12 cellular contexts compared by ENCODE assay signal in the genomic region with DNA sequence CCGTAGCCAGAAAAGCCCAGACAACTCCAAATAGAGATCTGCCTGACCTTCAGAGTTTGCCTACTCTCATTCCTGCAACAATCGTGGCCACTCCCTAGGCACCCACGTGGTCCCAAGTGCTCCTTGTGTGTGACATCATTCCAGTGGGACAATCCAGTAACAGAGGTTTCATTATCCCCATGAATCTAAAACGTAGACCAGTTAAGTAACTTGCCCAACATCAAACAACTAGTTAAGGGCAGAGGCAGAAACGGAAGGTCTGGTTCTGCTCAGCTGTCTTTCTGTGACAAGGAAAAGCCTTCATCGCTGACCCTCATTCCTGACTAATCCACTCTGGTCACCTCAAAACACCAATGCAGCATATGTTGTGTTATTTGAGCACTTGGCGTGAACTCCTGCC.
DNase-seq lines count a peak whose midpoint lies in the region; ATAC-seq, FAIRE-seq and TF ChIP-seq lines count a peak whose summit lies in the region.
"Had no signal": no experiment of that assay in that cellular context is flagged by ENCODE, and none has a peak within 500 bp of the region (broad histone marks: within the 10 kb centered on the region; RNA-seq: fewer than 3 reads in every experiment).

No MANE protein-coding gene starts in this region.

- peak; percentile 13 for FAIRE-seq in keratinocyte (lab: Jason Lieb, UNC)

- no peaks in the 10 kb centered on the region for H3K9me1 ChIP-seq in keratinocyte (ENCODE audit: control insufficient read depth, extremely low read depth, insufficient read depth, low read length)

- dilution Hi-C loops in keratinocyte (cut with MboI; ENCODE audit: extremely low pct_ligation_motif_present, low sequenced_read_pairs): no loop called here

- H3K79me2 ChIP-seq in keratinocyte (ENCODE audit: control insufficient read depth, insufficient read depth, low read length): no peaks in the 10 kb centered on the region

- no peaks in the 10 kb centered on the region for H3K4me1 Mint-ChIP-seq in activated CD8-positive, alpha-beta T cell treated with anti-CD3 and anti-CD28 coated beads, Interleukin-2, amount 10 ng/mL, durations not matched to agents 7 days and 5 days (ENCODE audit: low read depth)
- H3K4me1 Mint-ChIP-seq in activated CD4-positive, alpha-beta T cell treated with anti-CD3 and anti-CD28 coated beads, Interleukin-2, amount 10 ng/mL, durations not matched to agents 24 days and 14 days: peaks cover 2% of the 10 kb centered on the region
- H3K4me1 Mint-ChIP-seq: activated naive CD4-positive, alpha-beta T cell treated with anti-CD3 and anti-CD28 coated beads, Interleukin-2, amount 50 U/mL, for 24 hours had no signal

- no peak overlapping the region for H3K27ac Mint-ChIP-seq in activated CD8-positive, alpha-beta T cell treated with anti-CD3 and anti-CD28 coated beads, Interleukin-2, amount 10 ng/mL, durations not matched to agents 7 days and 5 days
- no peak overlapping the region for H3K27ac Mint-ChIP-seq in activated CD4-positive, alpha-beta T cell treated with anti-CD3 and anti-CD28 coated beads, Interleukin-2, amount 10 ng/mL, durations not matched to agents 24 days and 14 days
- H3K27ac Mint-ChIP-seq: activated naive CD4-positive, alpha-beta T cell treated with anti-CD3 and anti-CD28 coated beads, Interleukin-2, amount 50 U/mL, for 24 hours; naive thymus-derived CD8-positive, alpha-beta T cell had no signal

- POLR2A ChIA-PET in HEK293 (lab: Yijun Ruan, JAX): no interaction called here
- POLR2A ChIA-PET in activated CD8-positive, alpha-beta T cell treated with anti-CD3 and anti-CD28 coated beads, Interleukin-2, amount 10 ng/mL, durations not matched to agents 7 days and 5 days (lab: Charles Lee): no interaction called here

- no peak overlapping the region for H3K4me3 Mint-ChIP-seq in activated CD8-positive, alpha-beta T cell treated with anti-CD3 and anti-CD28 coated beads, Interleukin-2, amount 10 ng/mL, durations not matched to agents 7 days and 5 days
- no peak overlapping the region for H3K4me3 Mint-ChIP-seq in activated CD4-positive, alpha-beta T cell treated with anti-CD3 and anti-CD28 coated beads, Interleukin-2, amount 10 ng/mL, durations not matched to agents 24 days and 14 days
- H3K4me3 Mint-ChIP-seq: activated naive CD4-positive, alpha-beta T cell treated with anti-CD3 and anti-CD28 coated beads, Interleukin-2, amount 50 U/mL, for 24 hours; naive thymus-derived CD8-positive, alpha-beta T cell had no signal

- no peak overlapping the region for H2AFZ ChIP-seq in keratinocyte (ENCODE audit: control insufficient read depth, low read length)

- no peak overlapping the region for H3K4me2 ChIP-seq in keratinocyte (ENCODE audit: control insufficient read depth, extremely low read depth, insufficient read depth, low read depth, low read length)

- H3K4me1 ChIP-seq in HEK293 (ENCODE audit: control insufficient read depth, insufficient read depth, low read length) (peaks cover 7% of the 10 kb centered on the region), keratinocyte (ENCODE audit: control insufficient read depth, extremely low read depth, insufficient read depth, low read length) (peaks cover 3% of the 10 kb centered on the region)

- no peaks in the 10 kb centered on the region for H3K36me3 Mint-ChIP-seq in activated CD8-positive, alpha-beta T cell treated with anti-CD3 and anti-CD28 coated beads, Interleukin-2, amount 10 ng/mL, durations not matched to agents 7 days and 5 days (ENCODE audit: low read depth)
- no peaks in the 10 kb centered on the region for H3K36me3 Mint-ChIP-seq in activated CD4-positive, alpha-beta T cell treated with anti-CD3 and anti-CD28 coated beads, Interleukin-2, amount 10 ng/mL, durations not matched to agents 24 days and 14 days (ENCODE audit: low read depth)
- H3K36me3 Mint-ChIP-seq: activated naive CD4-positive, alpha-beta T cell treated with anti-CD3 and anti-CD28 coated beads, Interleukin-2, amount 50 U/mL, for 24 hours; naive thymus-derived CD8-positive, alpha-beta T cell had no signal

- H3K9ac ChIP-seq in keratinocyte (ENCODE audit: control insufficient read depth, extremely low read depth, insufficient read depth, low read length): no peak overlapping the region

- TF ChIP-seq CTCF in HEK293 (tag by site-specific recombination; IDR thresholded peaks at IDR 0.05): no peak
- no peak for TF ChIP-seq CTCF in keratinocyte (optimal IDR thresholded peaks at IDR 0.05 in 1 of 3, IDR thresholded peaks at IDR 0.05 in 1 of 3, conservative IDR thresholded peaks at IDR 0.05 in 1 of 3; ENCODE audit: extremely low read depth in 1 of 3, insufficient read depth in 2 of 3, low read length in 3 of 3)

- intact Hi-C loops in activated CD4-positive, alpha-beta T cell treated with anti-CD3 and anti-CD28 coated beads, Interleukin-2, amount 10 ng/mL, durations not matched to agents 24 days and 14 days (cut with micrococcal nuclease): no loop called here

- H3K9me3 Mint-ChIP-seq in activated CD8-positive, alpha-beta T cell treated with anti-CD3 and anti-CD28 coated beads, Interleukin-2, amount 10 ng/mL, durations not matched to agents 7 days and 5 days (ENCODE audit: insufficient read depth): no peaks in the 10 kb centered on the region
- H3K9me3 Mint-ChIP-seq in activated CD4-positive, alpha-beta T cell treated with anti-CD3 and anti-CD28 coated beads, Interleukin-2, amount 10 ng/mL, durations not matched to agents 24 days and 14 days: peaks cover 8% of the 10 kb centered on the region
- H3K9me3 Mint-ChIP-seq: activated naive CD4-positive, alpha-beta T cell treated with anti-CD3 and anti-CD28 coated beads, Interleukin-2, amount 50 U/mL, for 24 hours; naive thymus-derived CD8-positive, alpha-beta T cell had no signal

- H3K4me3 ChIP-seq in HEK293 (ENCODE audit: low read depth, low read length): no peak overlapping the region
- H3K4me3 ChIP-seq in keratinocyte (ENCODE audit: control insufficient read depth in 2 of 3, extremely low read depth in 1 of 3, insufficient read depth in 2 of 3, low read depth in 1 of 3, low read length in 3 of 3): no peak overlapping the region

- peaks cover 12% of the 10 kb centered on the region for H3K27me3 Mint-ChIP-seq in activated CD8-positive, alpha-beta T cell treated with anti-CD3 and anti-CD28 coated beads, Interleukin-2, amount 10 ng/mL, durations not matched to agents 7 days and 5 days (ENCODE audit: low read depth)
- H3K27me3 Mint-ChIP-seq in activated CD4-positive, alpha-beta T cell treated with anti-CD3 and anti-CD28 coated beads, Interleukin-2, amount 10 ng/mL, durations not matched to agents 24 days and 14 days: peaks cover 12% of the 10 kb centered on the region
- H3K27me3 Mint-ChIP-seq: activated naive CD4-positive, alpha-beta T cell treated with anti-CD3 and anti-CD28 coated beads, Interleukin-2, amount 50 U/mL, for 24 hours had no signal

- no peak for ATAC-seq in activated CD8-positive, alpha-beta T cell treated with anti-CD3 and anti-CD28 coated beads, Interleukin-2, amount 10 ng/mL, durations not matched to agents 7 days and 5 days
- no peak for ATAC-seq in GM21723 (IDR thresholded peaks at IDR 0.05; ENCODE audit: unreplicated experiment)
- ATAC-seq: naive thymus-derived CD8-positive, alpha-beta T cell had no signal

- H3K27ac ChIP-seq in HEK293 (ENCODE audit: extremely low read depth, low read depth, low read length): no peak overlapping the region; the same call in 1 of the 2 replicates
- H3K27ac ChIP-seq in keratinocyte (ENCODE audit: control insufficient read depth, insufficient read depth, low read length): no peak overlapping the region
- H3K27ac ChIP-seq: VCaP had no signal

- no peaks in the 10 kb centered on the region for H3K27me3 ChIP-seq in keratinocyte (ENCODE audit: control insufficient read depth, extremely low read depth, insufficient read depth, low read length)

- H4K20me1 ChIP-seq in keratinocyte (ENCODE audit: control insufficient read depth, extremely low read depth, insufficient read depth, low read length): no peaks in the 10 kb centered on the region

- H3K36me3 ChIP-seq in HEK293 (ENCODE audit: control insufficient read depth in 2 of 2, insufficient read depth in 1 of 2, low read length in 2 of 2) (no peaks in the 10 kb centered on the region), keratinocyte (ENCODE audit: control insufficient read depth in 2 of 2, extremely low read depth in 1 of 2, insufficient read depth in 2 of 2, low read length in 2 of 2) (no peaks in the 10 kb centered on the region)

- DNase-seq in amniotic stem cell (lab: John Stamatoyannopoulos, UW) (peak; percentile 0), keratinocyte (ENCODE audit: low read depth, low spot score) (no peak), stromal cell of bone marrow (ENCODE audit: low read depth) (peak; percentile 26)
- DNase-seq in activated CD8-positive, alpha-beta T cell treated with anti-CD3 and anti-CD28 coated beads, Interleukin-2, amount 10 ng/mL, durations not matched to agents 7 days and 5 days: no peak
- no peak for DNase-seq in stimulated activated CD4-positive, alpha-beta T cell treated with anti-CD3 and anti-CD28 coated beads, Interleukin-12 subunit alpha, Interleukin-12 subunit beta, amount 100 ng/mL, for 4 hours
- no peak for DNase-seq in activated CD4-positive, alpha-beta T cell treated with anti-CD3 and anti-CD28 coated beads, Interleukin-2, amount 10 ng/mL, durations not matched to agents 24 days and 14 days
- DNase-seq: erythroblast; naive thymus-derived CD8-positive, alpha-beta T cell had no signal

- H3K9me3 ChIP-seq in HEK293 (ENCODE audit: control insufficient read depth, insufficient read depth, low read depth, low read length) (no peaks in the 10 kb centered on the region), keratinocyte (ENCODE audit: control insufficient read depth, low read depth, low read length) (no peaks in the 10 kb centered on the region)

- CTCF ChIA-PET in HEK293 (lab: Yijun Ruan, JAX): interaction anchor here (0.6 kb wide), 1 partner anchor 157 kb away, joined by 3 read pairs; no protein-coding TSS in a partner anchor
- CTCF ChIA-PET in activated CD8-positive, alpha-beta T cell treated with anti-CD3 and anti-CD28 coated beads, Interleukin-2, amount 10 ng/mL, durations not matched to agents 7 days and 5 days (lab: Charles Lee): no interaction called here

TF ChIP-seq in HEK293, 187 proteins besides CTCF, POLR2A, EP300 and RAD21 (continues in another document):
- TF ChIP-seq, protein P1, sequence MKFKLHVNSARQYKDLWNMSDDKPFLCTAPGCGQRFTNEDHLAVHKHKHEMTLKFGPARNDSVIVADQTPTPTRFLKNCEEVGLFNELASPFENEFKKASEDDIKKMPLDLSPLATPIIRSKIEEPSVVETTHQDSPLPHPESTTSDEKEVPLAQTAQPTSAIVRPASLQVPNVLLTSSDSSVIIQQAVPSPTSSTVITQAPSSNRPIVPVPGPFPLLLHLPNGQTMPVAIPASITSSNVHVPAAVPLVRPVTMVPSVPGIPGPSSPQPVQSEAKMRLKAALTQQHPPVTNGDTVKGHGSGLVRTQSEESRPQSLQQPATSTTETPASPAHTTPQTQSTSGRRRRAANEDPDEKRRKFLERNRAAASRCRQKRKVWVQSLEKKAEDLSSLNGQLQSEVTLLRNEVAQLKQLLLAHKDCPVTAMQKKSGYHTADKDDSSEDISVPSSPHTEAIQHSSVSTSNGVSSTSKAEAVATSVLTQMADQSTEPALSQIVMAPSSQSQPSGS (tag by site-specific recombination; IDR thresholded peaks at IDR 0.05; ENCODE audit: low read depth): peak; percentile 75
- TF ChIP-seq ZNF629 (tag by site-specific recombination; IDR thresholded peaks at IDR 0.05): peak; percentile 49

Comparison
In these comparisons a context has a peak if more than half of its experiments do, and no peak if none do; other contexts are left out.
1. DNase-seq: peak in amniotic stem cell (single experiment) and stromal cell of bone marrow (single experiment); none in keratinocyte (single experiment), activated CD8-positive, alpha-beta T cell treated with anti-CD3 and anti-CD28 coated beads, Interleukin-2, amount 10 ng/mL, durations not matched to agents 7 days and 5 days (single experiment), stimulated activated CD4-positive, alpha-beta T cell treated with anti-CD3 and anti-CD28 coated beads, Interleukin-12 subunit alpha, Interleukin-12 subunit beta, amount 100 ng/mL, for 4 hours (single experiment) and activated CD4-positive, alpha-beta T cell treated with anti-CD3 and anti-CD28 coated beads, Interleukin-2, amount 10 ng/mL, durations not matched to agents 24 days and 14 days (single experiment).